Comparison of ENCODE assay signal across 8 cellular contexts in the genomic region with DNA sequence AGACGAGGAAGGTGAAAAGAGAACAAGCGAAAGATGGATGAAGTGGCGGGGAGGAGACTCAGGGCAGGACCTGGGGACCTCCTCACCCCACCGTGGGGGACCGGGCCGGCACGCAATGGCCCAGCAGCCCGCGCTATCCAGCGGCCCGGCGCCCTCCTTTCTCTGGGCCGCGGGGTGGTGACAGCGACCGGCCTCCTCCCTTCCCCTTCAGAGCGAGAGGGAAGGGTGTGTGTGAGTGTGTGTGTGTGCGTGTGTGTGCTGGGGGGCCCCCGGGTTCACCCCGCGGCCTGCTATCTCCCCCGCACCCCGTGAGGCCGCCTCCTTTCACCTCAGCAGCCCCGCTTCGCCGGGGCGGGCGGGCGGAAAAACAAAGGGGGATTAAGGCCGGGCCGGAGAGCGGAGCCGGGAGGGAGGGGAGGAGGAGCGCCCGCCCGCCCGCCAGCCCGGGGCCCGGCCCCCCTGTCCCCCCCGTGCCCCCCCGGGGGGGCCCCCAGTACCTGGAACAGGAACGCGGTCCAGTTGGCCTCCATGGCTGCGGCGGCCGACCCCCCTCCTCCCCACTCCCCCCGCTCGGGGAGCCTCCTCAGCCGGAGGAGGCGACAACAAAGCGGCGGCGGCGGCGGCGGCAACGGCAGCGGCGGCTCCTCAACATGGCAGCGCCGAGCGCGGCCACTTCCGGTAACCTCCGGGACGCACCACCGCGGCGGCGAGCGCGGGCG. TPM values are rescaled to one million over a fixed set of nuclear protein-coding genes. Genes with fewer than 3 reads are reported as not detected.
DNase-seq lines count a peak whose midpoint lies in the region; ATAC-seq and TF ChIP-seq lines count a peak whose summit lies in the region.

A gene with protein sequence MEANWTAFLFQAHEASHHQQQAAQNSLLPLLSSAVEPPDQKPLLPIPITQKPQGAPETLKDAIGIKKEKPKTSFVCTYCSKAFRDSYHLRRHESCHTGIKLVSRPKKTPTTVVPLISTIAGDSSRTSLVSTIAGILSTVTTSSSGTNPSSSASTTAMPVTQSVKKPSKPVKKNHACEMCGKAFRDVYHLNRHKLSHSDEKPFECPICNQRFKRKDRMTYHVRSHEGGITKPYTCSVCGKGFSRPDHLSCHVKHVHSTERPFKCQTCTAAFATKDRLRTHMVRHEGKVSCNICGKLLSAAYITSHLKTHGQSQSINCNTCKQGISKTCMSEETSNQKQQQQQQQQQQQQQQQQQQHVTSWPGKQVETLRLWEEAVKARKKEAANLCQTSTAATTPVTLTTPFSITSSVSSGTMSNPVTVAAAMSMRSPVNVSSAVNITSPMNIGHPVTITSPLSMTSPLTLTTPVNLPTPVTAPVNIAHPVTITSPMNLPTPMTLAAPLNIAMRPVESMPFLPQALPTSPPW (minus strand): TSS at position 673 of the 719 bp plus-strand sequence. CDS start 143 bp downstream, at position 530.

- peak within 1 kb of the TSS; percentile 80 for H2AFZ ChIP-seq in neuronal stem cell (ENCODE audit: low read length)

- H3K4me1 ChIP-seq in RWPE2 (ENCODE audit: insufficient read depth, poor library complexity, severe bottlenecking): peaks cover 24% of the 10 kb centered on the region
- peaks cover 20 to 51% of the 10 kb centered on the region in 2 donors for H3K4me1 ChIP-seq in neuronal stem cell (ENCODE audit: control insufficient read depth in 2 of 2, insufficient read depth in 1 of 2, low read depth in 1 of 2, low read length in 2 of 2)
- H3K4me1 ChIP-seq in subcutaneous abdominal adipose tissue (ENCODE audit: control insufficient read depth in 5 of 5, insufficient read depth in 5 of 5, low read length in 5 of 5): peaks cover 2 to 54% (median 49%) of the 10 kb centered on the region in 5 donors

- peak within 1 kb of the TSS; percentile 85 for H2AK5ac ChIP-seq in neuronal stem cell (ENCODE audit: low read depth, low read length)

- peak within 1 kb of the TSS; percentile 99 for H3K23ac ChIP-seq in neuronal stem cell (ENCODE audit: low read depth, low read length, poor library complexity)

- no peaks in the 10 kb centered on the region for H3K79me1 ChIP-seq in neuronal stem cell (ENCODE audit: low read depth, low read length)

- peak within 1 kb of the TSS; percentile 95 for H2BK15ac ChIP-seq in neuronal stem cell (ENCODE audit: low read length)

- H3K14ac ChIP-seq in neuronal stem cell (ENCODE audit: low read length): peak within 1 kb of the TSS; percentile 99

- H3K9ac ChIP-seq in neuronal stem cell (ENCODE audit: low read depth, low read length, poor library complexity): peak within 1 kb of the TSS; percentile 99
- H3K9ac ChIP-seq in subcutaneous abdominal adipose tissue (ENCODE audit: low read length in 5 of 5): peak within 1 kb of the TSS; percentile 84 to 97 (median 88)

- peak within 1 kb of the TSS; percentile 99 for H3K18ac ChIP-seq in neuronal stem cell (ENCODE audit: low read length)

- peak within 1 kb of the TSS; percentile 98 for H2BK120ac ChIP-seq in neuronal stem cell (ENCODE audit: low read depth, low read length)

- H3K4me3 ChIP-seq in HL-60 (replicated peaks; ENCODE audit: insufficient read depth, low read length): peak within 1 kb of the TSS; percentile 91
- H3K4me3 ChIP-seq in RWPE2 (ENCODE audit: severe bottlenecking): peak within 1 kb of the TSS; percentile 63
- H3K4me3 ChIP-seq in neuronal stem cell (ENCODE audit: low read length in 2 of 2): peak within 1 kb of the TSS; percentile 84 to 92
- peak within 1 kb of the TSS; percentile 79 to 93 (median 89) for H3K4me3 ChIP-seq in subcutaneous abdominal adipose tissue (ENCODE audit: low read depth in 1 of 5, low read length in 5 of 5)

- peak within 1 kb of the TSS; percentile 93 for H4K8ac ChIP-seq in neuronal stem cell (ENCODE audit: low read depth, low read length)

- peak within 1 kb of the TSS; percentile 91 for H3K4me2 ChIP-seq in neuronal stem cell (ENCODE audit: insufficient read depth, low read length, poor library complexity, severe bottlenecking)

- H4K91ac ChIP-seq in neuronal stem cell (ENCODE audit: low read depth, low read length, poor library complexity): peak within 1 kb of the TSS; percentile 98

- whole genome bisulfite sequencing in neuronal stem cell (ENCODE audit: extremely low coverage in 2 of 2, insufficient read length in 2 of 2, insufficient replicate concordance in 1 of 2), 2 donors: no CpG with 5 or more reads among the region's 74 CpGs

- peak within 1 kb of the TSS; percentile 92 for H2BK12ac ChIP-seq in neuronal stem cell (ENCODE audit: low read length)

- H3K36me3 ChIP-seq in RWPE2 (ENCODE audit: low read depth): peaks cover 64% of the 10 kb centered on the region
- peaks cover 1 to 24% of the 10 kb centered on the region in 2 donors for H3K36me3 ChIP-seq in neuronal stem cell (replicated peaks in 1 of 2; ENCODE audit: control insufficient read depth in 2 of 2, insufficient read depth in 2 of 2, low read length in 2 of 2)
- H3K36me3 ChIP-seq in subcutaneous abdominal adipose tissue (ENCODE audit: control insufficient read depth in 5 of 5, insufficient read depth in 5 of 5, low read length in 5 of 5): peaks cover under 1 to 6% (median 3%) of the 10 kb centered on the region in 5 donors

- peak within 1 kb of the TSS; percentile 99 for H2BK5ac ChIP-seq in neuronal stem cell (ENCODE audit: low read length)

- H3K9me3 ChIP-seq in RWPE2 (ENCODE audit: severe bottlenecking) (no peaks in the 10 kb centered on the region), neuronal stem cell (replicated peaks in 1 of 2; ENCODE audit: control insufficient read depth in 2 of 2, insufficient read depth in 1 of 2, low read depth in 1 of 2, low read length in 2 of 2) (no peaks in the 10 kb centered on the region), subcutaneous abdominal adipose tissue (ENCODE audit: control insufficient read depth in 5 of 5, low read length in 5 of 5) (no peaks in the 10 kb centered on the region)

- ATAC-seq in GM19455 (IDR thresholded peaks at IDR 0.05; ENCODE audit: unreplicated experiment) (peak; percentile 77), RWPE2 (ENCODE audit: low read depth) (peak; percentile 38)

- no peaks in the 10 kb centered on the region for H3K27me3 ChIP-seq in HL-60 (ENCODE audit: insufficient read depth, poor library complexity, severe bottlenecking)
- H3K27me3 ChIP-seq in RWPE2 (ENCODE audit: insufficient read depth, poor library complexity, severe bottlenecking): no peaks in the 10 kb centered on the region
- no peaks in the 10 kb centered on the region for H3K27me3 ChIP-seq in neuronal stem cell (ENCODE audit: control insufficient read depth in 3 of 3, insufficient read depth in 3 of 3, low read depth in 1 of 3, low read length in 3 of 3)
- no peaks in the 10 kb centered on the region for H3K27me3 ChIP-seq in subcutaneous abdominal adipose tissue (ENCODE audit: control insufficient read depth in 5 of 5, insufficient read depth in 4 of 5, low read length in 5 of 5)

- H3K27ac ChIP-seq in HL-60 (replicated peaks) (peak within 1 kb of the TSS; percentile 91), RWPE2 (ENCODE audit: poor library complexity, severe bottlenecking) (peak within 1 kb of the TSS; percentile 92), neuronal stem cell (replicated peaks; ENCODE audit: low read length) (peak within 1 kb of the TSS; percentile 96), subcutaneous abdominal adipose tissue (ENCODE audit: low read depth, low read length) (peak within 1 kb of the TSS; percentile 98)

- peak within 1 kb of the TSS; percentile 77 for H3K4ac ChIP-seq in neuronal stem cell (ENCODE audit: low read length)

- no peak for TF ChIP-seq CTCF in HL-60 (IDR thresholded peaks at IDR 0.05; ENCODE audit: insufficient read depth, low read length)
- no peak for TF ChIP-seq CTCF in RWPE2 (IDR thresholded peaks at IDR 0.05; ENCODE audit: poor library complexity, severe bottlenecking)

- DNase-seq in CMK (ENCODE audit: low read depth) (peak; percentile 54), HL-60 (ENCODE audit: low read depth in 1 of 2, low spot score in 1 of 2) (peak in 1 of 2 experiments; percentile 74), RWPE2 (ENCODE audit: low spot score) (peak; percentile 76), foreskin melanocyte (peak; percentile 40), neuronal stem cell (ENCODE audit: low spot score) (peak; percentile 80)
- DNase-seq in activated gamma-delta T cell treated with anti-CD3 and anti-CD28 coated beads, Interleukin-2, amount 50 U/mL, for 16 hours (ENCODE audit: low read depth): peak; percentile 68

RNA-seq across cellular contexts. Expression of the gene that starts here (rescaled TPM):
- 83.0 TPM for polyA plus RNA-seq in neuronal stem cell (2013, experiment 1 of 2)
- 85.4 TPM for polyA plus RNA-seq in neuronal stem cell (2013, experiment 2 of 2)
